ENCODE assay signal across 19 cellular contexts in the genomic region with DNA sequence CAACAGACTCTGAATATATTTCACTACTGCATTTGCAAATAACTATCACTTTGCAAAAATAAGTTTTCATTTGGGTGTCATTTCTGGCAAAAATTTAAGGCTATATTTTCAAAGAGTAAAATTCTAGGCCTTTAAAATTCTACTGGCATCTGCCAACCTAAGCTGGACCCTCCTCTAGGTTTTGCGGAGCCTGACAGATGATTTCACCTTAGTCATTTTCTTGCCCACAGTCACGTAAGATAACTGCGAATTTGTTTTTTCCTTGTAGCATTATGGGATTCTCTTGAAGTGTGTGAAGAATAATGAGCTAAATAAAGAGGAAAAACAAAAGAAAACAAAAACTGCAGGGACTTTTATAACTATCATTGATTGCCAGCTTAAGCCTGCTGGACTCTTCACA.
"Had no signal": no experiment of that assay in that cellular context is flagged by ENCODE, and none has a peak within 500 bp of the region (broad histone marks: within the 10 kb centered on the region; RNA-seq: fewer than 3 reads in every experiment).

No MANE protein-coding gene starts in this region.

- H3K36me3 ChIP-seq: adrenal gland, cardiac muscle cell, prostate gland, sigmoid colon, SJCRH30, stomach, thoracic aorta had no signal

- H3K9me3 ChIP-seq: adrenal gland, prostate gland, sigmoid colon, SJCRH30, stomach, thoracic aorta had no signal

- H3K27ac ChIP-seq: adrenal gland, cardiac muscle cell, prostate gland, sigmoid colon, SJCRH30, stomach, thoracic aorta had no signal

- H3K27me3 ChIP-seq: SJCRH30 had no signal

- H3K4me3 ChIP-seq: adrenal gland, cardiac muscle cell, prostate gland, sigmoid colon, SJCRH30, stomach, thoracic aorta had no signal

- DNase-seq: activated B cell treated with CpG ODN at 0.5 μM for 24 hours; activated CD4-positive, alpha-beta T cell treated with anti-CD3 and anti-CD28 coated beads for 48 hours; activated CD8-positive, alpha-beta T cell treated with anti-CD3 and anti-CD28 coated beads for 36 hours; activated effector memory CD4-positive, alpha-beta T cell treated with Interleukin-2 at 50 U/mL for 16 hours; activated naive CD4-positive, alpha-beta T cell treated with anti-CD3 and anti-CD28 coated beads, Interleukin-2, amount 50 U/mL, for 16 hours; activated T-cell treated with anti-CD3 and anti-CD28 coated beads, Interleukin-2, amount 50 U/mL, for 4 hours; adrenal gland; foreskin fibroblast; mesendoderm; nucleus accumbens; sigmoid colon; SJCRH30; stimulated activated CD4-positive, alpha-beta T cell treated with anti-CD3 and anti-CD28 coated beads, Interleukin-1b, Interleukin-23, amount 100 ng/mL, for 48 hours; stomach; T-helper 2 cell had no signal

- H3K4me1 ChIP-seq: adrenal gland, prostate gland, sigmoid colon, SJCRH30, stomach had no signal

- ATAC-seq: activated CD8-positive, alpha-beta T cell treated with anti-CD3 and anti-CD28 coated beads for 36 hours; activated T-cell treated with anti-CD3 and anti-CD28 coated beads, Interleukin-2, amount 50 U/mL, for 4 hours; esophagus mucosa had no signal
